In the genomic region with DNA sequence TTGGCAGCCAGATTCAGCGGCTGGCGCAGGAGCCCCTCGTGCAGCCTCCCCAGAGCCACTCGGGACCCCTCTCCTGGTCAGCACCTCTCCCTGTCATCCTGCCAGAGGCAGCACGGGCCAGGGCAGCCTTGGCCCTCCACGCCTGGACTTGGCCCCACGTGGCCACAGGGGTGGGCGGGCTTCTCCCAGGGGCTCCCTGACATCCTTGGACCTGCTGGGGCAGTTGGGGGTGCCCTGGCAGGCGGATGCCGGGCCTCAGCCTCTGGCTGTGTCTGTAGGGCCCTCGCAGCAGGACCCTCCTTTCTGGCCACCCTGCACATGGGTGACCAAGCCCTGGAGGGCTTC, we compare ENCODE assay signal across 22 cellular contexts.
A peak's percentile ranks its signal among the peaks of the same experiment; 100 is the strongest.
DNase-seq lines count a peak whose midpoint lies in the region; ATAC-seq and TF ChIP-seq lines count a peak whose summit lies in the region.
"Had no signal": no experiment of that assay in that cellular context is flagged by ENCODE, and none has a peak within 500 bp of the region (broad histone marks: within the 10 kb centered on the region; RNA-seq: fewer than 3 reads in every experiment).

No MANE protein-coding gene starts in this region.

- H3K9me3 Mint-ChIP-seq in CD8-positive, alpha-beta T cell: no peaks in the 10 kb centered on the region
- peaks cover 6% of the 10 kb centered on the region for H3K9me3 Mint-ChIP-seq in endothelial cell (ENCODE audit: unreplicated experiment)
- H3K9me3 Mint-ChIP-seq: activated B cell treated with CpG ODN at 0.5 μM for 24 hours; activated T-cell treated with anti-CD3 and anti-CD28 coated beads, Interleukin-2, amount 50 U/mL, for 4 hours; CD8-positive, alpha-beta memory T cell; dendritic cell treated with granulocyte-macrophage colony-stimulating factor and Interleukin-4, amounts not matched to agents 40 ng/mL and 50 ng/mL, for 4 days; T-helper 2 cell treated with Interferon-gamma antibody and Interleukin-4, amounts not matched to agents 5 μg/mL and 100 μg/mL, for 36 hours had no signal

- H3K36me3 Mint-ChIP-seq in CD8-positive, alpha-beta T cell: no peaks in the 10 kb centered on the region
- peaks cover 4% of the 10 kb centered on the region for H3K36me3 Mint-ChIP-seq in endothelial cell (ENCODE audit: low read depth, unreplicated experiment)
- H3K36me3 Mint-ChIP-seq: brain had no signal

- peak overlapping the region; percentile 68 for H3K9ac ChIP-seq in adipocyte (ENCODE audit: low read length)
- H3K9ac ChIP-seq in neuronal stem cell (ENCODE audit: low read depth, low read length, poor library complexity): no peak overlapping the region

- no peak overlapping the region for H4K8ac ChIP-seq in neuronal stem cell (ENCODE audit: low read depth, low read length)

- H3K4me1 Mint-ChIP-seq in CD8-positive, alpha-beta T cell (ENCODE audit: low read depth): no peaks in the 10 kb centered on the region
- no peaks in the 10 kb centered on the region for H3K4me1 Mint-ChIP-seq in endothelial cell (ENCODE audit: unreplicated experiment)
- H3K4me1 Mint-ChIP-seq: activated B cell treated with CpG ODN at 0.5 μM for 24 hours; CD8-positive, alpha-beta memory T cell had no signal

- CTCF ChIA-PET in CD8-positive, alpha-beta T cell (lab: Charles Lee): no interaction called here

- H3K4me2 ChIP-seq in neuronal stem cell (ENCODE audit: insufficient read depth, low read length, poor library complexity, severe bottlenecking): no peak overlapping the region

- H3K27ac ChIP-seq in neuronal stem cell (replicated peaks; ENCODE audit: low read length): no peak overlapping the region
- H3K27ac ChIP-seq in tibial nerve: peak overlapping the region; percentile 73 to 89 (median 77)
- H3K27ac ChIP-seq in CD8-positive, alpha-beta T cell (ENCODE audit: low read depth, low read length): no peak overlapping the region
- H3K27ac ChIP-seq: spleen had no signal

- H3K27ac Mint-ChIP-seq in CD8-positive, alpha-beta T cell: no peak overlapping the region
- no peak overlapping the region for H3K27ac Mint-ChIP-seq in endothelial cell (ENCODE audit: unreplicated experiment)
- H3K27ac Mint-ChIP-seq: activated B cell treated with CpG ODN at 0.5 μM for 24 hours; CD8-positive, alpha-beta memory T cell; dendritic cell treated with granulocyte-macrophage colony-stimulating factor and Interleukin-4, amounts not matched to agents 40 ng/mL and 50 ng/mL, for 4 days; T-helper 2 cell treated with Interferon-gamma antibody and Interleukin-4, amounts not matched to agents 5 μg/mL and 100 μg/mL, for 36 hours had no signal

- peak overlapping the region; percentile 87 for H2BK5ac ChIP-seq in neuronal stem cell (ENCODE audit: low read length)

- peaks cover 6% of the 10 kb centered on the region for H3K27me3 Mint-ChIP-seq in CD8-positive, alpha-beta T cell (ENCODE audit: low read depth)
- peaks cover 9% of the 10 kb centered on the region for H3K27me3 Mint-ChIP-seq in endothelial cell (ENCODE audit: unreplicated experiment)
- H3K27me3 Mint-ChIP-seq: activated B cell treated with CpG ODN at 0.5 μM for 24 hours had no signal

- H3K14ac ChIP-seq in neuronal stem cell (ENCODE audit: low read length): no peak overlapping the region

- H3K9me3 ChIP-seq in adipocyte (ENCODE audit: control insufficient read depth, low read length) (no peaks in the 10 kb centered on the region), neuronal stem cell (replicated peaks in 1 of 2; ENCODE audit: control insufficient read depth in 2 of 2, insufficient read depth in 1 of 2, low read depth in 1 of 2, low read length in 2 of 2) (no peaks in the 10 kb centered on the region), tibial nerve (no peaks in the 10 kb centered on the region)
- H3K9me3 ChIP-seq in CD8-positive, alpha-beta T cell (ENCODE audit: low read length): no peaks in the 10 kb centered on the region
- H3K9me3 ChIP-seq: spleen had no signal

- no CpG with 5 or more reads among the region's 11 CpGs for WGBS in neuronal stem cell (ENCODE audit: extremely low coverage in 2 of 2, insufficient read length in 2 of 2, insufficient replicate concordance in 1 of 2), 2 donors
- WGBS in tibial nerve, 2 donors: 26 to 45% methylated on average over 6 to 11 of the region's 11 CpGs

- TF ChIP-seq EP300 in tibial nerve (IDR thresholded peaks at IDR 0.05): no peak

- intact Hi-C loops in Right ventricle myocardium superior (cut with DNase I): no loop called here
- intact Hi-C loops in CD8-positive, alpha-beta T cell (cut with DNase I, micrococcal nuclease): no loop called here

- H2BK15ac ChIP-seq in neuronal stem cell (ENCODE audit: low read length): peak overlapping the region; percentile 92

- no peak for DNase-seq in adipocyte (ENCODE audit: low read depth)
- DNase-seq in Right ventricle myocardium superior: no peak
- DNase-seq in neuronal stem cell (ENCODE audit: low spot score): no peak
- DNase-seq in tibial nerve (ENCODE audit: low spot score in 2 of 2): no peak
- no peak for DNase-seq in CD8-positive, alpha-beta T cell
- DNase-seq in endothelial cell (ENCODE audit: low spot score): no peak
- DNase-seq: activated B cell treated with CpG ODN at 0.5 μM for 24 hours; activated naive CD4-positive, alpha-beta T cell treated with anti-CD3 and anti-CD28 coated beads, Interleukin-2, amount 50 U/mL, for 16 hours; activated T-cell treated with anti-CD3 and anti-CD28 coated beads, Interleukin-2, amount 50 U/mL, for 4 hours; CD8-positive, alpha-beta memory T cell; DMS79; MV-4-11; NCI-H187 treated with DMSO at 0.1 percent for 48 hours; NCI-H226; NCI-H82; PC-3; spleen had no signal

- H3K4me1 ChIP-seq in adipocyte (ENCODE audit: control insufficient read depth, insufficient read depth, low read length) (peaks cover 12% of the 10 kb centered on the region), neuronal stem cell (ENCODE audit: control insufficient read depth in 2 of 2, insufficient read depth in 1 of 2, low read depth in 1 of 2, low read length in 2 of 2) (peaks cover 14 to 32% of the 10 kb centered on the region in 2 donors), tibial nerve (peaks cover 0 to 30% (median 19%) of the 10 kb centered on the region in 4 donors)
- no peaks in the 10 kb centered on the region for H3K4me1 ChIP-seq in CD8-positive, alpha-beta T cell (ENCODE audit: insufficient read depth, low read length)
- H3K4me1 ChIP-seq: spleen had no signal

- peak overlapping the region; percentile 8 for H3K23ac ChIP-seq in neuronal stem cell (ENCODE audit: low read depth, low read length, poor library complexity)

- TF ChIP-seq CTCF in tibial nerve (IDR thresholded peaks at IDR 0.05) (no peak), endothelial cell (IDR thresholded peaks at IDR 0.05; ENCODE audit: unreplicated experiment) (no peak)
- no peak for TF ChIP-seq CTCF in CD8-positive, alpha-beta T cell (IDR thresholded peaks at IDR 0.05)

- no peak overlapping the region for H4K91ac ChIP-seq in neuronal stem cell (ENCODE audit: low read depth, low read length, poor library complexity)

- no peak overlapping the region for H2BK120ac ChIP-seq in neuronal stem cell (ENCODE audit: low read depth, low read length)

- H3K18ac ChIP-seq in neuronal stem cell (ENCODE audit: low read length): peak overlapping the region; percentile 38

- no peak overlapping the region for H3K4me3 Mint-ChIP-seq in CD8-positive, alpha-beta T cell
- H3K4me3 Mint-ChIP-seq in endothelial cell (ENCODE audit: unreplicated experiment): no peak overlapping the region
- H3K4me3 Mint-ChIP-seq: activated B cell treated with CpG ODN at 0.5 μM for 24 hours; activated T-cell treated with anti-CD3 and anti-CD28 coated beads, Interleukin-2, amount 50 U/mL, for 4 hours; CD8-positive, alpha-beta memory T cell; dendritic cell treated with granulocyte-macrophage colony-stimulating factor and Interleukin-4, amounts not matched to agents 40 ng/mL and 50 ng/mL, for 4 days; T-helper 2 cell treated with Interferon-gamma antibody and Interleukin-4, amounts not matched to agents 5 μg/mL and 100 μg/mL, for 36 hours had no signal

- H3K27me3 ChIP-seq in adipocyte (replicated peaks; ENCODE audit: control insufficient read depth, insufficient read depth, low read length): no peaks in the 10 kb centered on the region
- H3K27me3 ChIP-seq in neuronal stem cell (ENCODE audit: control insufficient read depth in 3 of 3, insufficient read depth in 3 of 3, low read depth in 1 of 3, low read length in 3 of 3): no peaks in the 10 kb centered on the region
- H3K27me3 ChIP-seq in tibial nerve: no peaks in the 10 kb centered on the region
- no peaks in the 10 kb centered on the region for H3K27me3 ChIP-seq in CD8-positive, alpha-beta T cell (ENCODE audit: insufficient read depth, low read length)

- TF ChIP-seq POLR2A in tibial nerve (IDR thresholded peaks at IDR 0.05): no peak

- no peak overlapping the region for H3K4ac ChIP-seq in neuronal stem cell (ENCODE audit: low read length)

- ATAC-seq in Right ventricle myocardium superior (ENCODE audit: poor library complexity) (peak; percentile 16), GM21360 (IDR thresholded peaks at IDR 0.05; ENCODE audit: unreplicated experiment) (no peak), GM21717 (IDR thresholded peaks at IDR 0.05; ENCODE audit: unreplicated experiment) (no peak)
- no peak for ATAC-seq in CD8-positive, alpha-beta T cell
- ATAC-seq: activated T-cell treated with anti-CD3 and anti-CD28 coated beads, Interleukin-2, amount 50 U/mL, for 4 hours; PC-3 had no signal

- no peak overlapping the region for H2AFZ ChIP-seq in neuronal stem cell (ENCODE audit: low read length)

- H2BK12ac ChIP-seq in neuronal stem cell (ENCODE audit: low read length): peak overlapping the region; percentile 46

- H3K4me3 ChIP-seq in adipocyte (ENCODE audit: low read length) (no peak overlapping the region), neuronal stem cell (ENCODE audit: low read length in 2 of 2) (no peak overlapping the region), tibial nerve (no peak overlapping the region)
- H3K4me3 ChIP-seq in CD8-positive, alpha-beta T cell (ENCODE audit: low read depth, low read length): no peak overlapping the region
- H3K4me3 ChIP-seq: spleen had no signal

- H3K79me1 ChIP-seq in neuronal stem cell (ENCODE audit: low read depth, low read length): no peaks in the 10 kb centered on the region

- POLR2A ChIA-PET in CD8-positive, alpha-beta T cell (lab: Charles Lee): no interaction called here

- peak overlapping the region; percentile 72 for H2AK5ac ChIP-seq in neuronal stem cell (ENCODE audit: low read depth, low read length)

- H3K36me3 ChIP-seq in adipocyte (ENCODE audit: control insufficient read depth, insufficient read depth, low read length, severe bottlenecking): no peaks in the 10 kb centered on the region
- no peaks in the 10 kb centered on the region for H3K36me3 ChIP-seq in neuronal stem cell (replicated peaks in 1 of 2; ENCODE audit: control insufficient read depth in 2 of 2, insufficient read depth in 2 of 2, low read length in 2 of 2)
- H3K36me3 ChIP-seq in tibial nerve: no peaks in the 10 kb centered on the region
- no peaks in the 10 kb centered on the region for H3K36me3 ChIP-seq in CD8-positive, alpha-beta T cell (ENCODE audit: insufficient read depth, low read length)
- H3K36me3 ChIP-seq: spleen had no signal

Comparison
In these comparisons a context has a peak if more than half of its experiments do, and no peak if none do; other contexts are left out.
1. H3K27ac ChIP-seq: peak in tibial nerve (4 of 4); none in neuronal stem cell (single experiment) and CD8-positive, alpha-beta T cell (single experiment).